ENCODE assay signal across 13 cellular contexts in genomic region chrX:40552768-40553167, GRCh38. TPM values are rescaled to one million over a fixed set of nuclear protein-coding genes. Genes with fewer than 3 reads are reported as not detected.
DNase-seq lines count a peak whose midpoint lies in the region; ATAC-seq and TF ChIP-seq lines count a peak whose summit lies in the region.
"Had no signal": no experiment of that assay in that cellular context is flagged by ENCODE, and none has a peak within 500 bp of the region (broad histone marks: within the 10 kb centered on the region; RNA-seq: fewer than 3 reads in every experiment).

No MANE protein-coding gene starts in this region.

- peak; percentile 19 for TF ChIP-seq CTCF in astrocyte of the spinal cord (IDR thresholded peaks at IDR 0.05; ENCODE audit: low read depth, low read length)
- peak; percentile 55 for TF ChIP-seq CTCF in neural cell (IDR thresholded peaks at IDR 0.05; ENCODE audit: poor library complexity, severe bottlenecking)
- TF ChIP-seq CTCF in right atrium auricular region (IDR thresholded peaks at IDR 0.05) = peak in 1 of 2 donors; percentile 21

- in situ Hi-C loops in astrocyte of the spinal cord (cut with HindIII; ENCODE audit: low sequenced_read_pairs) (no loop called here), G401 (cut with HindIII; ENCODE audit: low sequenced_read_pairs) (no loop called here)

- no peaks in the 10 kb centered on the region for H3K9me2 ChIP-seq in neural cell (ENCODE audit: insufficient read depth, low read length)

- no peak overlapping the region for H3K27ac ChIP-seq in neural cell (ENCODE audit: low read length)
- no peak overlapping the region for H3K27ac ChIP-seq in right atrium auricular region
- H3K27ac ChIP-seq: transverse colon had no signal

- H3K27me3 ChIP-seq in neural cell (ENCODE audit: insufficient read depth, low read depth, low read length) = no peaks in the 10 kb centered on the region
- no peaks in the 10 kb centered on the region for H3K27me3 ChIP-seq in right atrium auricular region
- H3K27me3 ChIP-seq: transverse colon had no signal

- H3K4me3 ChIP-seq in astrocyte of the spinal cord (ENCODE audit: low read depth, low read length) (no peak overlapping the region), neural cell (ENCODE audit: low read length) (no peak overlapping the region), right atrium auricular region (no peak overlapping the region)
- H3K4me3 ChIP-seq: transverse colon had no signal

- H4K20me1 ChIP-seq in neural cell (ENCODE audit: insufficient read depth) = no peaks in the 10 kb centered on the region

- H3K4me1 ChIP-seq in right atrium auricular region = no peaks in the 10 kb centered on the region
- H3K4me1 ChIP-seq: transverse colon had no signal

- ATAC-seq in HG03095 (IDR thresholded peaks at IDR 0.05; ENCODE audit: unreplicated experiment) = no peak
- ATAC-seq: activated naive CD4-positive, alpha-beta T cell treated with anti-CD3 and anti-CD28 coated beads, Interleukin-2, amount 50 U/mL, for 72 hours had no signal

- H3K79me2 ChIP-seq in neural cell (replicated peaks; ENCODE audit: insufficient read depth, low read length) = no peaks in the 10 kb centered on the region

- no peak overlapping the region for H3K4me2 ChIP-seq in neural cell (ENCODE audit: low read length)

- H3K9ac ChIP-seq in neural cell (ENCODE audit: low read length) = no peak overlapping the region

- H3K9me3 ChIP-seq in neural cell (ENCODE audit: low read length) (no peaks in the 10 kb centered on the region), right atrium auricular region (no peaks in the 10 kb centered on the region)
- H3K9me3 ChIP-seq: transverse colon had no signal

- TF ChIP-seq EP300 in neural cell (conservative IDR thresholded peaks at IDR 0.05; ENCODE audit: poor library complexity, severe bottlenecking) = no peak

- peak; percentile 54 for DNase-seq in DMS 273 (lab: John Stamatoyannopoulos, UW; ENCODE audit: unreplicated experiment)
- DNase-seq in DMS 273 treated with DMSO at 0.1 percent for 48 hours (lab: John Stamatoyannopoulos, UW) = no peak
- DNase-seq in M059J (ENCODE audit: low read depth) = peak; percentile 31
- DNase-seq in astrocyte of the spinal cord (ENCODE audit: low read depth, low spot score) = peak; percentile 27
- no peak for DNase-seq in G401 (ENCODE audit: low spot score)
- DNase-seq in right atrium auricular region (ENCODE audit: low spot score) = no peak
- DNase-seq: activated B cell treated with CpG ODN at 0.5 μM for 24 hours; NK-92 treated with Interleukin-12 subunit alpha and Interleukin-12 subunit beta, amount 100 ng/mL, for 24 hours; stimulated activated CD4-positive, alpha-beta T cell treated with anti-CD3 and anti-CD28 coated beads, Interleukin-2, amount 100 ng/mL, for 48 hours; transverse colon had no signal

- H3K36me3 ChIP-seq in neural cell (ENCODE audit: insufficient read depth, low read length) (no peaks in the 10 kb centered on the region), right atrium auricular region (no peaks in the 10 kb centered on the region)
- H3K36me3 ChIP-seq: transverse colon had no signal

- no peaks in the 10 kb centered on the region for H3F3A ChIP-seq in neural cell (ENCODE audit: insufficient read depth, low read length, poor library complexity, severe bottlenecking)

- no peak overlapping the region for H2AFZ ChIP-seq in neural cell (ENCODE audit: low read depth, low read length)

- peak; percentile 69 for TF ChIP-seq RAD21 in neural cell (conservative IDR thresholded peaks at IDR 0.05)

TF ChIP-seq in neural cell, 6 proteins besides CTCF, POLR2A, EP300 and RAD21:
- peak; percentile 59 for TF ChIP-seq SMC3 (conservative IDR thresholded peaks at IDR 0.05; ENCODE audit: poor library complexity)
- no peak for TF ChIP-seq REST (IDR thresholded peaks at IDR 0.05; ENCODE audit: borderline replicate concordance)

RNA-seq across cellular contexts. Expression of gene ATP6AP2, which starts 28.0 kb away (rescaled TPM):
- 205 and 228 TPM in 2 replicates for total RNA-seq in M059J (2014; rRNA removed; shearing (Covaris generic))
- polyA plus RNA-seq in neural cell = 203 and 236 TPM in 2 replicates
- polyA minus RNA-seq in neural cell = 100 and 102 TPM in 2 replicates
- total RNA-seq in G401 (2014; rRNA removed; shearing (Covaris generic)) = 69.2 and 77.2 TPM in 2 replicates
- 10 to 100 TPM; 50.9 to 52.8 TPM for total RNA-seq in right atrium auricular region

Comparison
In these comparisons a context has a peak if more than half of its experiments do, and no peak if none do; other contexts are left out.
1. DNase-seq: peak in DMS 273 (single experiment), M059J (single experiment) and astrocyte of the spinal cord (single experiment); none in DMS 273 treated with DMSO at 0.1 percent for 48 hours (single experiment), G401 (single experiment) and right atrium auricular region (single experiment).